ENCODE assay signal across 16 cellular contexts in the genomic region with DNA sequence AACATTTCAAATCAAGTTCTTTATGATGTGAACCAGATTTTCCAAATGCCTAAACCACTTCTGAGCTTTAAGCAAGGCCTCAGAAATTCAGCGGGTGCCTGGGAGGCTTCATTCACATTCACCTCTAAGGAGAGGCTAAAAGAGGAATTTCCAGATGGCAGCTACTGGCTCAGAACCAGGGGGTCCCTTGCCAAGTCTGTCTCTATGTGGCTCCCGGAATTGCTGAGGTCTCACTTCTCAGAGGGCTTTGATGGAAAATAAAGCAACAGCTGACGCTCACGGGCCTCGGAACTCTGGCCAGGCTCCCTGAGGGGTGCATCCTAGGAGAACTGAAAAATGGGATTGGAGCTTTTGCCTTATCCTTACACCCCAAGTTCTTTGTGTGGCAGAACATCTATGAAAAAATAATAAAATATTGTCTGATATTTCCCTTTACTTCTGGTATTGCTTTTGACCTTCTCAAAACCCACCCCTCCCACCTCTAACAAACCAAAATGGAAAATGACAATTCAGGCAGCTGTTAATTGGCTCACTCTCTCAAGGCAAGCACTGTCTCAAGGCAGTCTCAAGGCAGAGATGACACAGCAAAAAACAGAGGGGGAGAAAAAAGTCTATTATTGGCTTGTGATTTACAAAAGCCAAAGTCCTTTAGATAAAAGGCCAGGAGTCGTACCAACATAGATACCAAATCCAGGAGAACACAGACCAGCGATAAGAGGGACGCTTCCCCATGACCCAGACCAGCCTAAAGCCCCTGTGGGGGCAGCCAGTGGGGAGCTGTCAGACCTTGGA. TPM values are rescaled to one million over a fixed set of nuclear protein-coding genes. Genes with fewer than 3 reads are reported as not detected.
DNase-seq lines count a peak whose midpoint lies in the region; ATAC-seq, FAIRE-seq and TF ChIP-seq lines count a peak whose summit lies in the region.
"Had no signal": no experiment of that assay in that cellular context is flagged by ENCODE, and none has a peak within 500 bp of the region (broad histone marks: within the 10 kb centered on the region; RNA-seq: fewer than 3 reads in every experiment).

No MANE protein-coding gene starts in this region.

- TF ChIP-seq CTCF in liver (IDR thresholded peaks at IDR 0.05; ENCODE audit: low read depth, low read length, missing input control) (no peak), D721Med (IDR thresholded peaks at IDR 0.05; ENCODE audit: insufficient read depth, missing control alignments) (no peak)

- WGBS in liver: 43% methylated on average over 8 of the region's 8 CpGs

- TF ChIP-seq RAD21 in liver (IDR thresholded peaks at IDR 0.05): peak in 1 of 2 donors; percentile 10

- H3K9ac ChIP-seq in liver (ENCODE audit: low read depth in 1 of 2, low read length in 2 of 2): no peak overlapping the region

- H3K4me1 ChIP-seq in liver (ENCODE audit: control insufficient read depth in 4 of 4, insufficient read depth in 4 of 4, low read length in 3 of 4): peaks cover 8 to 32% (median 22%) of the 10 kb centered on the region in 4 donors

- intact Hi-C loops in Right ventricle myocardium inferior (cut with DNase I): loop anchor here (2.0 to 10.0 kb wide), 2 partner anchors 37 to 271 kb away; no protein-coding TSS in a partner anchor
- intact Hi-C loops in cardiac septum (cut with DNase I): loop anchor here (2.0 to 10.0 kb wide), 4 partner anchors 41 to 547 kb away; no protein-coding TSS in a partner anchor

- peak; percentile 65 for ATAC-seq in Right ventricle myocardium inferior
- ATAC-seq in HG03457 (IDR thresholded peaks at IDR 0.05; ENCODE audit: unreplicated experiment): no peak
- ATAC-seq: activated CD8-positive, alpha-beta memory T cell treated with anti-CD3 and anti-CD28 coated beads, Interleukin-2, amount 10 ng/mL, durations not matched to agents 7 days and 5 days; activated naive CD8-positive, alpha-beta T cell treated with anti-CD3 and anti-CD28 coated beads, Interleukin-2, amount 50 U/mL, for 24 hours had no signal

- no peak overlapping the region for H3K4me3 ChIP-seq in liver (ENCODE audit: low read depth in 1 of 3, low read length in 3 of 3)
- H3K4me3 ChIP-seq: sigmoid colon had no signal

- no peak for FAIRE-seq in D721Med (lab: Jason Lieb, UNC)
- FAIRE-seq: TTC549 had no signal

- H3K36me3 ChIP-seq in liver (ENCODE audit: control insufficient read depth in 4 of 4, insufficient read depth in 3 of 4, low read depth in 1 of 4, low read length in 3 of 4): no peaks in the 10 kb centered on the region
- H3K36me3 ChIP-seq: sigmoid colon had no signal

- H3K27me3 ChIP-seq in liver (ENCODE audit: control insufficient read depth in 4 of 4, insufficient read depth in 4 of 4, low read length in 3 of 4): no peaks in the 10 kb centered on the region
- H3K27me3 ChIP-seq: sigmoid colon had no signal

- no peaks in the 10 kb centered on the region for H3K9me3 ChIP-seq in liver (ENCODE audit: control insufficient read depth in 4 of 4, low read length in 3 of 4)
- H3K9me3 ChIP-seq: sigmoid colon had no signal

- H3K27ac ChIP-seq in liver (ENCODE audit: low read depth in 1 of 2, low read length in 2 of 2): peak overlapping the region in 1 of 2 donors; percentile 15

- DNase-seq in Right ventricle myocardium inferior (ENCODE audit: missing footprints): no peak
- DNase-seq in cardiac septum (ENCODE audit: low spot score): no peak
- DNase-seq in cerebellum (ENCODE audit: low spot score): peak; percentile 90
- no peak for DNase-seq in DMS53 (lab: John Stamatoyannopoulos, UW)
- DNase-seq in 8988T: no peak
- no peak for DNase-seq in D721Med (ENCODE audit: insufficient read length, low spot score)
- DNase-seq: ACHN; activated CD8-positive, alpha-beta memory T cell treated with anti-CD3 and anti-CD28 coated beads, Interleukin-2, amount 10 ng/mL, durations not matched to agents 7 days and 5 days; activated naive CD8-positive, alpha-beta T cell treated with anti-CD3 and anti-CD28 coated beads, Interleukin-2, amount 50 U/mL, for 24 hours; DND-41; KG1; sigmoid colon had no signal

TF ChIP-seq in liver, 16 proteins besides CTCF, POLR2A, EP300 and RAD21:
- TF ChIP-seq JUND (IDR thresholded peaks at IDR 0.05): peak in 1 of 2 donors; percentile 50
- TF ChIP-seq YY1 (IDR thresholded peaks at IDR 0.05): no peak
- peak; percentile 72 to 83 for TF ChIP-seq HNF4A (conservative IDR thresholded peaks at IDR 0.05)
- TF ChIP-seq RXRA (IDR thresholded peaks at IDR 0.05): peak in 1 of 2 donors; percentile 66
- TF ChIP-seq SP1 (IDR thresholded peaks at IDR 0.05): peak; percentile 63
- TF ChIP-seq, protein P1, sequence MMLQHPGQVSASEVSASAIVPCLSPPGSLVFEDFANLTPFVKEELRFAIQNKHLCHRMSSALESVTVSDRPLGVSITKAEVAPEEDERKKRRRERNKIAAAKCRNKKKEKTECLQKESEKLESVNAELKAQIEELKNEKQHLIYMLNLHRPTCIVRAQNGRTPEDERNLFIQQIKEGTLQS (IDR thresholded peaks at IDR 0.05): no peak

RNA-seq across cellular contexts. Expression of a gene that starts 21.8 kb away (rescaled TPM):
- total RNA-seq in Right ventricle myocardium inferior: 0.46 TPM
- total RNA-seq in cardiac septum: 0.11 TPM
- total RNA-seq in cerebellum: not detected
- under 1 TPM; 0.14 to 0.17 TPM for total RNA-seq in liver
- polyA plus RNA-seq in liver: under 1 TPM; 0.15 to 0.18 TPM
- total RNA-seq: activated CD8-positive, alpha-beta memory T cell treated with anti-CD3 and anti-CD28 coated beads, Interleukin-2, amount 10 ng/mL, durations not matched to agents 7 days and 5 days; OCI-LY7 had no signal

RNA-seq across cellular contexts. Expression of a gene that starts 47.2 kb away (rescaled TPM):
- 1.5 TPM for total RNA-seq in Right ventricle myocardium inferior
- total RNA-seq in cardiac septum: 0.54 TPM
- total RNA-seq in cerebellum: 1.1 TPM
- under 1 TPM; 0.25 to 0.42 TPM for total RNA-seq in liver
- polyA plus RNA-seq in liver: under 1 TPM; 0.11 to 0.16 TPM
- total RNA-seq: OCI-LY7 had no signal
